ENCODE assay signal across 20 cellular contexts in genomic region chr3:165181556-165181955, GRCh38. TPM values are rescaled to one million over a fixed set of nuclear protein-coding genes. Genes with fewer than 3 reads are reported as not detected.
"Had no signal": no experiment of that assay in that cellular context is flagged by ENCODE, and none has a peak within 500 bp of the region (broad histone marks: within the 10 kb centered on the region; RNA-seq: fewer than 3 reads in every experiment).

No MANE protein-coding gene starts in this region.

- ATAC-seq: left ventricle myocardium superior; naive thymus-derived CD8-positive, alpha-beta T cell; psoas muscle; right lobe of liver; stimulated activated memory B cell treated with anti-CD40 and anti-IgM and Interleukin-4, amounts not matched to agents 10 μg/mL and 1 μg/mL and 100 μg/mL, for 72 hours had no signal

- DNase-seq: activated CD4-positive, CD25-positive, alpha-beta regulatory T cell treated with anti-CD3 and anti-CD28 coated beads, Interleukin-2, amount 50 U/mL, for 72 hours; activated CD8-positive, alpha-beta memory T cell treated with anti-CD3 and anti-CD28 coated beads for 24 hours; activated CD8-positive, alpha-beta memory T cell treated with anti-CD3 and anti-CD28 coated beads, Interleukin-2, amount 50 U/mL, for 48 hours; activated effector memory CD4-positive, alpha-beta T cell treated with anti-CD3 and anti-CD28 coated beads, Interleukin-2, amount 50 U/mL, for 16 hours; activated naive CD4-positive, alpha-beta T cell treated with anti-CD3 and anti-CD28 coated beads, Interleukin-2, amount 50 U/mL, for 16 hours; activated T-cell treated with anti-CD3 and anti-CD28 coated beads, Interleukin-2, amount 50 U/mL, for 48 hours; effector CD4-positive, alpha-beta T cell; glutamatergic neuron; left ventricle myocardium superior; naive thymus-derived CD8-positive, alpha-beta T cell; psoas muscle; right lobe of liver; stimulated activated CD4-positive, alpha-beta T cell treated with anti-CD3 and anti-CD28 coated beads, Interleukin-4, amount 100 ng/mL, for 4 hours; T1000; testis had no signal

RNA-seq across cellular contexts. Expression of gene SLITRK3, which starts 14.6 kb away (rescaled TPM):
- total RNA-seq: endothelial cell of umbilical vein; fibroblast of villous mesenchyme; left ventricle myocardium superior; naive thymus-derived CD8-positive, alpha-beta T cell; T-helper 1 cell treated with Interleukin-12 subunit alpha and Interleukin-12 subunit beta and Interleukin-4 antibody, amounts not matched to agents 30 ng/mL and 1 ng/mL, for 36 hours had no signal
- polyA plus RNA-seq: endothelial cell of umbilical vein; keratinocyte; naive thymus-derived CD8-positive, alpha-beta T cell had no signal
